21 cellular contexts compared by ENCODE assay signal in genomic region chr5:89697581-89697980, GRCh38.
DNase-seq lines count a peak whose midpoint lies in the region; ATAC-seq and TF ChIP-seq lines count a peak whose summit lies in the region.
"Had no signal": no experiment of that assay in that cellular context is flagged by ENCODE, and none has a peak within 500 bp of the region (broad histone marks: within the 10 kb centered on the region; RNA-seq: fewer than 3 reads in every experiment).

No MANE protein-coding gene starts in this region.

- peak; percentile 17 for DNase-seq in DMS153 treated with DMSO at 0.1 percent for 48 hours (lab: John Stamatoyannopoulos, UW; ENCODE audit: unreplicated experiment)
- DNase-seq in NCI-H446 (lab: John Stamatoyannopoulos, UW), result peak; percentile 36 to 37
- DNase-seq in PC-3, result peak; percentile 70
- DNase-seq in kidney tubule cell (ENCODE audit: low spot score), result peak; percentile 75
- DNase-seq in EL, result no peak
- no peak for DNase-seq in NCI-H524 treated with DMSO at 0.1 percent for 48 hours (lab: John Stamatoyannopoulos, UW)
- DNase-seq: DMS 273 treated with DMSO at 0.1 percent for 48 hours, HFFc6, NCI-H1417 treated with DMSO at 0.1 percent for 48 hours, NCI-H2227 treated with DMSO at 0.1 percent for 48 hours, NCI-H82, Peyer's patch, SK-N-SH, T-cell had no signal

- no peak overlapping the region for H3K9ac ChIP-seq in PC-3 (ENCODE audit: low read length)
- H3K9ac ChIP-seq: SK-N-SH had no signal

- H3F3A ChIP-seq in PC-3 (ENCODE audit: low read length, unreplicated experiment), result no peaks in the 10 kb centered on the region

- H3K27me3 ChIP-seq in PC-3 (ENCODE audit: low read length), result no peaks in the 10 kb centered on the region
- H3K27me3 ChIP-seq: Peyer's patch had no signal

- peaks cover 16% of the 10 kb centered on the region for H3K4me1 ChIP-seq in PC-3 (ENCODE audit: insufficient read depth, low read length)
- H3K4me1 ChIP-seq: A549, Peyer's patch had no signal

- POLR2A ChIA-PET in PC-3 (lab: Charles Lee; ENCODE audit: unreplicated experiment), result no interaction called here

- H3K27ac ChIP-seq in PC-3 (ENCODE audit: low read length), result peak overlapping the region; percentile 73
- H3K27ac ChIP-seq: A549, C4-2B, HL-60, Peyer's patch had no signal

- intact Hi-C loops in PC-3 (cut with micrococcal nuclease), result loop anchor here (1.0 kb wide), 1 partner anchor 239 kb away; no protein-coding TSS in a partner anchor

- no peak for TF ChIP-seq CTCF in PC-3 (conservative IDR thresholded peaks at IDR 0.05; ENCODE audit: low read depth, low read length)

- H3K36me3 ChIP-seq in PC-3 (ENCODE audit: low read depth, low read length), result no peaks in the 10 kb centered on the region
- H3K36me3 ChIP-seq: Peyer's patch had no signal

- H4K20me1 ChIP-seq in PC-3 (ENCODE audit: low read length), result no peaks in the 10 kb centered on the region

- no peaks in the 10 kb centered on the region for H3K9me3 ChIP-seq in PC-3 (ENCODE audit: low read length)
- H3K9me3 ChIP-seq: A549, Peyer's patch, SK-N-SH had no signal

- H3K79me2 ChIP-seq in PC-3 (ENCODE audit: low read length), result no peaks in the 10 kb centered on the region

- no TSS peak for BruUV-seq in PC-3 (replicated peaks; lab: Mats Ljungman, UMichigan)

- CTCF ChIA-PET in PC-3 (lab: Charles Lee), result interaction anchor here (0.5 kb wide), 1 partner anchor 35 kb away, joined by 3 read pairs; no protein-coding TSS in a partner anchor

- H2AFZ ChIP-seq in PC-3 (ENCODE audit: low read length), result no peak overlapping the region

- 0 out of 2 replicates have a peak overlapping the region, but pooled peaks have one; percentile 2 for H3K4me2 ChIP-seq in PC-3 (ENCODE audit: low read length)
- H3K4me2 ChIP-seq: A549, SK-N-SH had no signal

- H3K9me2 ChIP-seq in PC-3 (replicated peaks; ENCODE audit: low read length), result no peaks in the 10 kb centered on the region; the same call in 1 of the 2 replicates
- H3K9me2 ChIP-seq: SK-N-SH had no signal

- no peak overlapping the region for H3K4me3 ChIP-seq in PC-3 (ENCODE audit: low read length)
- H3K4me3 ChIP-seq: A549, K562, Peyer's patch had no signal

- ATAC-seq in PC-3 (peak; percentile 90), GM19395 (IDR thresholded peaks at IDR 0.05; ENCODE audit: unreplicated experiment) (no peak), HG02981 (IDR thresholded peaks at IDR 0.05; ENCODE audit: unreplicated experiment) (no peak)
- ATAC-seq: A549, K562, Right ventricle myocardium inferior, T-cell had no signal

Comparison
In these comparisons a context has a peak if more than half of its experiments do, and no peak if none do; other contexts are left out.
1. DNase-seq: peak in DMS153 treated with DMSO at 0.1 percent for 48 hours (single experiment), NCI-H446 (2 of 2), PC-3 (single experiment) and kidney tubule cell (single experiment); none in EL (single experiment) and NCI-H524 treated with DMSO at 0.1 percent for 48 hours (single experiment).